In the genomic region with DNA sequence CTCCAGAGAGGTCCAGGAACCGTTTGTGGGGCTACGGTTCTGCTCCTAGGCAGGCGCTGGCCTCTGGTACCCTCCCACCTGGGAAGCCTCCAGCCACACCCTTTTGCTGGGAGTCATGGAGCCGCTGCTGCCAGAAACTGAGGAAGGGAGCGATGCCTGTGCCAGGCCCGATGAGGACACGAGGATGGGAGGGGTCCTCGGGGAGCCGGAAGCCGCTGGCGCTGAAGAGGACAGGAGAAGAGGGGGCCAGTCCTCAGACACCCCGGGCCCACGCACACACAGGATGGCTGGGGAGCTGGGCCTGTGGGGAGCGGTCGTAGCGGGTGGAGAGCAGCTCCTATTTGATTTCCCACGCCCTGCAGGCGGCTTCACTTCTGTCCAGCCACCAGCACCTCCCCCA, we compare ENCODE assay signal across 3 cellular contexts. TPM values are rescaled to one million over a fixed set of nuclear protein-coding genes. Genes with fewer than 3 reads are reported as not detected.
"Had no signal": no experiment of that assay in that cellular context is flagged by ENCODE, and none has a peak within 500 bp of the region (broad histone marks: within the 10 kb centered on the region; RNA-seq: fewer than 3 reads in every experiment).

No MANE protein-coding gene starts in this region.

RNA-seq across cellular contexts. Expression of a gene that starts 24.2 kb away (rescaled TPM):
- total RNA-seq: LHCN-M2, M059J, MCF 10A had no signal
